8 cellular contexts compared by ENCODE assay signal in the genomic region with DNA sequence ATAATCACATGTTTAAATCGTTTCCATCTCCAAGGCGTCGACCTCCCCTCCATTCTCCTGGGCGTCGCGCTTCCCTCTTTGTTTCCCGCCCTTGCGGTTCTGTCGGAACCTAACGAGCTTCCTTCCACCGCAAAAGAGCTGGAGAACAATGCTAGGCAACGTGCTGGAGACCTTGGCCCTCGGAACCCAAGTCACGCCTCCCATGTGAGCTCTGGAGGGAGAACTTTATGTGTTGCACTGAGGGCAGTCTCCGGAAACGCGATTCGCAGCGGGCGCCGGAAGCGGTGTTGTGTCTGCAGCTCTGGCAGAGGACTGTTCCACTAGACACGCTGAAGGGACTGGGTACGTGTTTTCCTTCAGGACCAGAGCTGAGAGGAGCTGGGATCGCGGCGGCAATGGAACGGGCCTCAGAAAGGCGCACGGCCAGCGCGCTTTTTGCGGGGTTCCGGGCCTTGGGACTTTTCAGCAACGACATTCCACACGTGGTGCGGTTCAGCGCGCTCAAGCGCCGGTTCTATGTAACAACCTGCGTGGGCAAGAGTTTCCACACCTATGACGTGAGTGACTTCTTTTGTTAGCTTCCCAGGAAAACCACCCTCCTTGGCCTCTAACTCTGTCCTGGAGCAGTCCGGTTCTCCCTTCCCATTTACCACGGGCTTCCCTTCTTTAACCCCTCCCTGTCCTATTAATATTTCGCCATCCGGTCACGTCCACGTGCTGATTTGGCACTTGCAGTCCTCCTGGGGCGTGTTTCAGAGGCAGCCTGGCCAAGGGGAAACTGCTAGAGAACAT. TPM values are rescaled to one million over a fixed set of nuclear protein-coding genes. Genes with fewer than 3 reads are reported as not detected.
DNase-seq lines count a peak whose midpoint lies in the region; ATAC-seq and TF ChIP-seq lines count a peak whose summit lies in the region.

A gene (plus strand): TSS at position 287 of the 792 bp plus-strand sequence. CDS start 109 bp downstream, at position 396.

- H3K27me3 ChIP-seq in esophagus (ENCODE audit: control insufficient read depth in 1 of 2, insufficient read depth in 2 of 2, low read length in 2 of 2) (no peaks in the 10 kb centered on the region), mucosa of rectum (ENCODE audit: control insufficient read depth in 2 of 2, insufficient read depth in 2 of 2, low read length in 2 of 2) (no peaks in the 10 kb centered on the region)

- no peaks in the 10 kb centered on the region for H3K36me3 ChIP-seq in esophagus (ENCODE audit: control insufficient read depth in 2 of 2, insufficient read depth in 2 of 2, low read length in 1 of 2)
- peaks cover 0 to 3% of the 10 kb centered on the region in 2 donors for H3K36me3 ChIP-seq in mucosa of rectum (ENCODE audit: control insufficient read depth in 2 of 2, insufficient read depth in 2 of 2, low read length in 2 of 2)

- ATAC-seq in GM21737 (IDR thresholded peaks at IDR 0.05; ENCODE audit: unreplicated experiment), result peak; percentile 93

- H3K27ac Mint-ChIP-seq in activated T-cell treated with anti-CD3 and anti-CD28 coated beads, Interleukin-2, amount 50 U/mL, for 24 hours, result peak within 1 kb of the TSS; percentile 96

- H3K4me3 ChIP-seq in esophagus (ENCODE audit: low read depth in 1 of 2, low read length in 2 of 2) (peak within 1 kb of the TSS; percentile 82 to 100), mucosa of rectum (ENCODE audit: low read length in 2 of 2) (peak within 1 kb of the TSS; percentile 93 to 97)

- H3K27ac ChIP-seq in esophagus (ENCODE audit: low read depth in 2 of 2, low read length in 1 of 2), result peak within 1 kb of the TSS; percentile 62 to 80
- peak within 1 kb of the TSS; percentile 67 to 69 for H3K27ac ChIP-seq in mucosa of rectum (ENCODE audit: low read depth in 2 of 2, low read length in 2 of 2)

- H3K4me3 Mint-ChIP-seq in activated T-cell treated with anti-CD3 and anti-CD28 coated beads, Interleukin-2, amount 50 U/mL, for 24 hours, result peak within 1 kb of the TSS; percentile 95

- 1% methylated on average over 50 of the region's 50 CpGs for WGBS in esophagus, 2 donors

- H3K9ac ChIP-seq in mucosa of rectum (ENCODE audit: low read depth in 1 of 2, low read length in 2 of 2), result peak within 1 kb of the TSS; percentile 72 to 83

- H3K27me3 Mint-ChIP-seq in activated T-cell treated with anti-CD3 and anti-CD28 coated beads, Interleukin-2, amount 50 U/mL, for 24 hours, result peaks cover 8% of the 10 kb centered on the region

- H3K9me3 Mint-ChIP-seq in activated T-cell treated with anti-CD3 and anti-CD28 coated beads, Interleukin-2, amount 50 U/mL, for 24 hours, result peaks cover 2% of the 10 kb centered on the region

- DNase-seq in DMS53 treated with DMSO at 0.1 percent for 48 hours (lab: John Stamatoyannopoulos, UW; ENCODE audit: unreplicated experiment) (peak; percentile 90), KG1 (lab: John Stamatoyannopoulos, UW) (peak; percentile 57)
- peak; percentile 95 for DNase-seq in activated T-cell treated with anti-CD3 and anti-CD28 coated beads, Interleukin-2, amount 50 U/mL, for 24 hours
- peak; percentile 78 to 86 for DNase-seq in stimulated activated CD8-positive, alpha-beta memory T cell treated with anti-CD3 and anti-CD28 coated beads, Interleukin-4, amount 100 ng/mL, for 4 hours (ENCODE audit: low read depth in 2 of 2, low spot score in 1 of 2)

- H3K4me1 Mint-ChIP-seq in activated T-cell treated with anti-CD3 and anti-CD28 coated beads, Interleukin-2, amount 50 U/mL, for 24 hours (ENCODE audit: low read depth), result peaks cover 45% of the 10 kb centered on the region

- peaks cover 49% of the 10 kb centered on the region for H3K36me3 Mint-ChIP-seq in activated T-cell treated with anti-CD3 and anti-CD28 coated beads, Interleukin-2, amount 50 U/mL, for 24 hours (ENCODE audit: low read depth)

- H3K9me3 ChIP-seq in esophagus (ENCODE audit: control insufficient read depth in 2 of 2, insufficient read depth in 1 of 2, low read depth in 1 of 2, low read length in 1 of 2) (no peaks in the 10 kb centered on the region), mucosa of rectum (ENCODE audit: control insufficient read depth in 2 of 2, low read length in 2 of 2) (no peaks in the 10 kb centered on the region)

- no peaks in the 10 kb centered on the region for H3K4me1 ChIP-seq in esophagus (ENCODE audit: control insufficient read depth in 2 of 2, insufficient read depth in 2 of 2, low read length in 1 of 2)
- H3K4me1 ChIP-seq in mucosa of rectum (ENCODE audit: control insufficient read depth in 2 of 2, insufficient read depth in 2 of 2, low read length in 2 of 2), result peaks cover 14 to 16% of the 10 kb centered on the region in 2 donors

TF ChIP-seq in PFSK-1, 5 proteins besides CTCF, POLR2A, EP300 and RAD21:
- TF ChIP-seq TAF1 (IDR thresholded peaks at IDR 0.05; ENCODE audit: borderline replicate concordance, insufficient read depth, low read length) (peak; percentile 89), FOXP2 (optimal IDR thresholded peaks at IDR 0.05; ENCODE audit: borderline replicate concordance, extremely low read depth, extremely low read length, insufficient read depth) (peak; percentile 98), SIN3A (IDR thresholded peaks at IDR 0.05; ENCODE audit: borderline replicate concordance, insufficient read depth, low read length) (peak; percentile 92; the same call in 1 of the 2 replicates), POLR2AphosphoS5 (IDR thresholded peaks at IDR 0.05; ENCODE audit: low read depth, low read length) (peak; percentile 93)
- TF ChIP-seq, protein P1, sequence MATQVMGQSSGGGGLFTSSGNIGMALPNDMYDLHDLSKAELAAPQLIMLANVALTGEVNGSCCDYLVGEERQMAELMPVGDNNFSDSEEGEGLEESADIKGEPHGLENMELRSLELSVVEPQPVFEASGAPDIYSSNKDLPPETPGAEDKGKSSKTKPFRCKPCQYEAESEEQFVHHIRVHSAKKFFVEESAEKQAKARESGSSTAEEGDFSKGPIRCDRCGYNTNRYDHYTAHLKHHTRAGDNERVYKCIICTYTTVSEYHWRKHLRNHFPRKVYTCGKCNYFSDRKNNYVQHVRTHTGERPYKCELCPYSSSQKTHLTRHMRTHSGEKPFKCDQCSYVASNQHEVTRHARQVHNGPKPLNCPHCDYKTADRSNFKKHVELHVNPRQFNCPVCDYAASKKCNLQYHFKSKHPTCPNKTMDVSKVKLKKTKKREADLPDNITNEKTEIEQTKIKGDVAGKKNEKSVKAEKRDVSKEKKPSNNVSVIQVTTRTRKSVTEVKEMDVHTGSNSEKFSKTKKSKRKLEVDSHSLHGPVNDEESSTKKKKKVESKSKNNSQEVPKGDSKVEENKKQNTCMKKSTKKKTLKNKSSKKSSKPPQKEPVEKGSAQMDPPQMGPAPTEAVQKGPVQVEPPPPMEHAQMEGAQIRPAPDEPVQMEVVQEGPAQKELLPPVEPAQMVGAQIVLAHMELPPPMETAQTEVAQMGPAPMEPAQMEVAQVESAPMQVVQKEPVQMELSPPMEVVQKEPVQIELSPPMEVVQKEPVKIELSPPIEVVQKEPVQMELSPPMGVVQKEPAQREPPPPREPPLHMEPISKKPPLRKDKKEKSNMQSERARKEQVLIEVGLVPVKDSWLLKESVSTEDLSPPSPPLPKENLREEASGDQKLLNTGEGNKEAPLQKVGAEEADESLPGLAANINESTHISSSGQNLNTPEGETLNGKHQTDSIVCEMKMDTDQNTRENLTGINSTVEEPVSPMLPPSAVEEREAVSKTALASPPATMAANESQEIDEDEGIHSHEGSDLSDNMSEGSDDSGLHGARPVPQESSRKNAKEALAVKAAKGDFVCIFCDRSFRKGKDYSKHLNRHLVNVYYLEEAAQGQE (IDR thresholded peaks at IDR 0.05; ENCODE audit: insufficient read depth in 1 of 2, low read depth in 2 of 2, low read length in 2 of 2), result no peak

RNA-seq across cellular contexts. Expression of the gene that starts here (rescaled TPM):
- polyA plus RNA-seq in PFSK-1 (2012; ENCODE audit: insufficient read length, low read depth), result 11.7 TPM
- polyA plus RNA-seq in esophagus, result 1 to 10 TPM; 6.1 to 6.5 TPM

Comparison
In these comparisons a context has a peak if more than half of its experiments do, and no peak if none do; other contexts are left out.
1. Peak in every context shown above with its lines: DNase-seq, ATAC-seq, H3K4me3 ChIP-seq and H3K27ac ChIP-seq.